ENCODE assay signal across 31 cellular contexts in the genomic region with DNA sequence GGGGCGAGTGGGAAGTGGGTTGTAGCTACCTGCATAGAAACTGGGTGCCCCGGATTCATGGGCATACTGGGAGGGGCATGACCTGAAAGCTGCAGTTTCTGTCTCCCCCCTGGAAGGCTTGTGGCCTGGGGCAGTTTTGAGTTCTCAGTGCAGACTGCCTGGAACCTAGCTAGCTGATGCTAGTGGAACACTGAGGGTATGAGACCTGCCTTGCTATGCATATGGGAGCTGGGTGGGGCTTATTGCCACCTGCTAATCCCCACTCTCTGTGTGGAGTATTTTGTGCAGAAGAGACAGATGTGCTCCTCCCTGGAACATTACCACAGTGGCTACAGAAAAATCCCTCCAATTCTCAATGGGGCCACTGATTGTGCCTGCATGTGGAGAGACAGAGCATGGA. TPM values are rescaled to one million over a fixed set of nuclear protein-coding genes. Genes with fewer than 3 reads are reported as not detected.
"Had no signal": no experiment of that assay in that cellular context is flagged by ENCODE, and none has a peak within 500 bp of the region (broad histone marks: within the 10 kb centered on the region; RNA-seq: fewer than 3 reads in every experiment).

No MANE protein-coding gene starts in this region.

- FAIRE-seq: colon had no signal

- H3K9me3 ChIP-seq: body of pancreas, esophagus muscularis mucosa, gastrocnemius medialis had no signal

- ATAC-seq: activated CD4-positive, alpha-beta T cell treated with anti-CD3 and anti-CD28 coated beads for 36 hours; activated T-cell treated with anti-CD3 and anti-CD28 coated beads, Interleukin-2, amount 50 U/mL, for 4 hours; activated T-helper 17 cell treated with anti-CD3 and anti-CD28 coated beads, Interleukin-2, amount 50 U/mL, for 72 hours; body of pancreas; effector memory CD8-positive, alpha-beta T cell; foreskin keratinocyte; gastrocnemius medialis had no signal

- H3K9me3 Mint-ChIP-seq: activated CD4-positive, alpha-beta memory T cell treated with anti-CD3 and anti-CD28 coated beads for 36 hours; activated T-cell treated with anti-CD3 and anti-CD28 coated beads, Interleukin-2, amount 50 U/mL, for 4 hours; activated T-helper 17 cell treated with anti-CD3 and anti-CD28 coated beads, Interleukin-2, amount 50 U/mL, for 72 hours; effector memory CD8-positive, alpha-beta T cell had no signal

- H3K27ac ChIP-seq: body of pancreas, esophagus muscularis mucosa, foreskin keratinocyte, gastrocnemius medialis, heart left ventricle had no signal

- H3K27me3 ChIP-seq: body of pancreas, esophagus muscularis mucosa, foreskin keratinocyte, gastrocnemius medialis, heart left ventricle had no signal

- H3K4me1 Mint-ChIP-seq: activated CD4-positive, alpha-beta T cell treated with anti-CD3 and anti-CD28 coated beads, Interleukin-2, amount 10 ng/mL, durations not matched to agents 24 days and 14 days; activated T-helper 17 cell treated with anti-CD3 and anti-CD28 coated beads, Interleukin-2, amount 50 U/mL, for 72 hours had no signal

- H3K36me3 ChIP-seq: esophagus muscularis mucosa, gastrocnemius medialis, heart left ventricle had no signal

- H3K4me1 ChIP-seq: body of pancreas, esophagus muscularis mucosa, foreskin keratinocyte, gastrocnemius medialis had no signal

- H3K36me3 Mint-ChIP-seq: activated CD4-positive, alpha-beta memory T cell treated with anti-CD3 and anti-CD28 coated beads for 36 hours had no signal

- H3K27ac Mint-ChIP-seq: activated CD4-positive, alpha-beta memory T cell treated with anti-CD3 and anti-CD28 coated beads for 36 hours; activated CD4-positive, alpha-beta T cell treated with anti-CD3 and anti-CD28 coated beads for 36 hours; activated CD4-positive, alpha-beta T cell treated with anti-CD3 and anti-CD28 coated beads, Interleukin-2, amount 10 ng/mL, durations not matched to agents 24 days and 14 days; activated naive CD8-positive, alpha-beta T cell; activated T-helper 17 cell treated with anti-CD3 and anti-CD28 coated beads, Interleukin-2, amount 50 U/mL, for 72 hours; effector memory CD8-positive, alpha-beta T cell had no signal

- H3K4me3 ChIP-seq: body of pancreas, esophagus muscularis mucosa, gastrocnemius medialis, heart left ventricle had no signal

- DNase-seq: activated CD4-positive, alpha-beta memory T cell treated with anti-CD3 and anti-CD28 coated beads for 36 hours; activated CD4-positive, alpha-beta T cell treated with anti-CD3 and anti-CD28 coated beads for 36 hours; activated CD4-positive, alpha-beta T cell treated with anti-CD3 and anti-CD28 coated beads, Interleukin-2, amount 10 ng/mL, durations not matched to agents 24 days and 14 days; activated CD4-positive, CD25-positive, alpha-beta regulatory T cell; activated CD4-positive, CD25-positive, alpha-beta regulatory T cell treated with anti-CD3 and anti-CD28 coated beads, Interleukin-2, amount 50 U/mL, for 72 hours; activated CD8-positive, alpha-beta memory T cell treated with anti-CD3 and anti-CD28 coated beads, Interleukin-2, amount 50 U/mL, for 48 hours; activated effector memory CD4-positive, alpha-beta T cell treated with Interleukin-2 at 50 U/mL for 16 hours; activated gamma-delta T cell treated with Interleukin-2 at 50 U/mL for 16 hours; activated naive CD4-positive, alpha-beta T cell treated with anti-CD3 and anti-CD28 coated beads, Interleukin-2, amount 50 U/mL, for 16 hours; activated naive CD4-positive, alpha-beta T cell treated with Interleukin-2 at 50 U/mL for 16 hours; activated T-cell treated with anti-CD3 and anti-CD28 coated beads, Interleukin-2, amount 50 U/mL, for 4 hours; amniotic stem cell; anterior cingulate cortex; body of pancreas; caudate nucleus; cortex of kidney; effector CD4-positive, alpha-beta T cell; effector memory CD8-positive, alpha-beta T cell; erythroblast; foreskin keratinocyte; gastrocnemius medialis; glutamatergic neuron; heart left ventricle; T-helper 2 cell had no signal

- H3K4me3 Mint-ChIP-seq: activated CD4-positive, alpha-beta memory T cell treated with anti-CD3 and anti-CD28 coated beads for 36 hours; activated CD4-positive, alpha-beta T cell treated with anti-CD3 and anti-CD28 coated beads for 36 hours; activated CD4-positive, alpha-beta T cell treated with anti-CD3 and anti-CD28 coated beads, Interleukin-2, amount 10 ng/mL, durations not matched to agents 24 days and 14 days; activated naive CD8-positive, alpha-beta T cell; activated T-cell treated with anti-CD3 and anti-CD28 coated beads, Interleukin-2, amount 50 U/mL, for 4 hours; activated T-helper 17 cell treated with anti-CD3 and anti-CD28 coated beads, Interleukin-2, amount 50 U/mL, for 72 hours; effector memory CD8-positive, alpha-beta T cell had no signal

RNA-seq across cellular contexts. Expression of gene OR56B4, which starts 11.7 kb away (rescaled TPM):
- total RNA-seq: activated CD4-positive, alpha-beta memory T cell treated with anti-CD3 and anti-CD28 coated beads for 36 hours; activated CD4-positive, alpha-beta T cell treated with anti-CD3 and anti-CD28 coated beads for 36 hours; activated CD4-positive, alpha-beta T cell treated with anti-CD3 and anti-CD28 coated beads, Interleukin-2, amount 10 ng/mL, durations not matched to agents 24 days and 14 days; activated T-cell treated with anti-CD3 and anti-CD28 coated beads, Interleukin-2, amount 50 U/mL, for 4 hours; activated T-helper 17 cell treated with anti-CD3 and anti-CD28 coated beads, Interleukin-2, amount 50 U/mL, for 72 hours; body of pancreas; chondrocyte; dermis blood vessel endothelial cell; esophagus muscularis mucosa; foreskin keratinocyte; gastrocnemius medialis; heart left ventricle had no signal
- polyA plus RNA-seq: adipose tissue, foreskin keratinocyte, heart left ventricle had no signal
